23 cellular contexts compared by ENCODE assay signal in the genomic region with DNA sequence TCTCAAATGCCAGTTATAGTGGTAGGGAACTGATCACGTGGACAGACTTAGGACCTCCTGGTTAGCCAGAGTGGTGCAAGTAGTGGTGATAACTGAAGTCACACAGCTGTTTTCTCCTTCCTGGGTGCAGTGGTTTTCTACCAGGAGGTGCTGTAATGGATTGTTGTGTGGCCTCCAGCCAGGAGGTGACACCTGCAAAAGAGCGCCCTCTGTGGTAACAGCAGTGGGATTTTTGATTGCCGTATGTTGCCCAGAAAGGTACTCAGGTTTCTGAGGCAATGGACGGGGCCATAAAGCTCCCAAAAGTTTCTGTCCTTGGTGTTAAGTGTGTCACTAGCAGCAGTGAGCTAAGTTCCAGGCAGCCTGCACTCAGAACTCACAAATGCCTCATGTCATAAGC.
"Had no signal": no experiment of that assay in that cellular context is flagged by ENCODE, and none has a peak within 500 bp of the region (broad histone marks: within the 10 kb centered on the region; RNA-seq: fewer than 3 reads in every experiment).

No MANE protein-coding gene starts in this region.

- H3K27ac ChIP-seq: KMS-11, PC-9, Peyer's patch, SJCRH30 had no signal

- H3K9me3 ChIP-seq: Peyer's patch had no signal

- H3K36me3 ChIP-seq: Peyer's patch, SJCRH30 had no signal

- H3K27ac Mint-ChIP-seq: IgD-negative memory B cell had no signal

- H3K27me3 ChIP-seq: Peyer's patch, SJCRH30 had no signal

- H3K36me3 Mint-ChIP-seq: IgD-negative memory B cell had no signal

- H3K4me1 Mint-ChIP-seq: IgD-negative memory B cell had no signal

- H3K4me3 ChIP-seq: K562, PC-9, Peyer's patch, SJCRH30 had no signal

- DNase-seq: MM.1S, NCI-H1092 treated with DMSO at 0.1 percent for 48 hours, NCI-H1436, NCI-H187, NCI-H2029, NCI-H2081 treated with DMSO at 0.1 percent for 48 hours, NCI-H2171, NCI-H226, NCI-H446, NCI-H510A, NCI-H524 treated with DMSO at 0.1 percent for 48 hours, NCI-H69, NCI-H774, OCI-M1, PC-9, Peyer's patch, SHP77 treated with DMSO at 0.1 percent for 48 hours, SJCRH30 had no signal

- ATAC-seq: K562, Right ventricle myocardium inferior, SK-N-SH treated with all-trans-retinoic acid at 6 μM for 48 hours had no signal

- H3K4me3 Mint-ChIP-seq: IgD-negative memory B cell had no signal

- H3K27me3 Mint-ChIP-seq: IgD-negative memory B cell had no signal
